ENCODE assay signal across 1 cellular context in the genomic region with DNA sequence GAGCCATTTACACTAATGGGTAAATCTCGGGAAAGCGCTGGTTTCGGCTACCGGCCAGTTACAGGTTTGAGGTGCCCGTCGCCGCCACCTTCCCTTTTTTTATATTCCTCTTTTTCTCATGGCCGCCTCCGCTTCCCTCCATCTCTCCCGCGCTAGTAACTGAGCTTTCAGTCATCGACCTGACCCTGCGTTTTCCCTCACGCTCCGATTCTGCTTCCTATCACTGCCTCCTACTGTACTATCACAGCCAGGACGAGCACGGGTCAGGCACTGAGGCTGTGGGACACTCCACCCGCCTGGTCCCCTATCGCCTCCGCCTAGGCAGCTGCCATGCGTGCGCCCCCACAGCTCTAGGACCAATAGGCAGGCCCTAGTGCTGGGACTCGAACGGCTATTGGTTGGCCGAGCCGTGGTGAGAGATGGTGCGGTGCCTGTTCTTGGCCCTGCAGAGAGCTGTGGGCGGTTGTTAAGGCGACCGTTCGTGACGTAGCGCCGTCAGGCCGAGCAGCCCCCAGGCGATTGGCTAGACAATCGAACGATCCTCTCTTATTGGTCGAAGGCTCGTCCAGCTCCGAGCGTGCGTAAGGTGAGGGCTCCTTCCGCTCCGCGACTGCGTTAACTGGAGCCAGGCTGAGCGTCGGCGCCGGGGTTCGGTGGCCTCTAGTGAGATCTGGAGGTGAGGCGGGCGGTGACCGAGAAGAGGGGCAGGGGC.
TF ChIP-seq lines count a peak whose summit lies in the region.

A gene (plus strand): TSS at position 596 of the 712 bp plus-strand sequence. CDS start 5,386 bp downstream, outside the sequence.

TF ChIP-seq in GM12878, 131 proteins besides CTCF, POLR2A, EP300 and RAD21 (continued from another document):
- TF ChIP-seq, protein P1, sequence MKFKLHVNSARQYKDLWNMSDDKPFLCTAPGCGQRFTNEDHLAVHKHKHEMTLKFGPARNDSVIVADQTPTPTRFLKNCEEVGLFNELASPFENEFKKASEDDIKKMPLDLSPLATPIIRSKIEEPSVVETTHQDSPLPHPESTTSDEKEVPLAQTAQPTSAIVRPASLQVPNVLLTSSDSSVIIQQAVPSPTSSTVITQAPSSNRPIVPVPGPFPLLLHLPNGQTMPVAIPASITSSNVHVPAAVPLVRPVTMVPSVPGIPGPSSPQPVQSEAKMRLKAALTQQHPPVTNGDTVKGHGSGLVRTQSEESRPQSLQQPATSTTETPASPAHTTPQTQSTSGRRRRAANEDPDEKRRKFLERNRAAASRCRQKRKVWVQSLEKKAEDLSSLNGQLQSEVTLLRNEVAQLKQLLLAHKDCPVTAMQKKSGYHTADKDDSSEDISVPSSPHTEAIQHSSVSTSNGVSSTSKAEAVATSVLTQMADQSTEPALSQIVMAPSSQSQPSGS (IDR thresholded peaks at IDR 0.05; ENCODE audit: low read length) = no peak
- TF ChIP-seq CREB1 (IDR thresholded peaks at IDR 0.05; ENCODE audit: low read depth) (peak; percentile 95), SP1 (IDR thresholded peaks at IDR 0.05; ENCODE audit: low read depth, low read length) (peak; percentile 93), CEBPB (IDR thresholded peaks at IDR 0.05; ENCODE audit: borderline replicate concordance in 1 of 2, low read depth in 2 of 2, low read length in 2 of 2) (no peak; a peak in 1 of 4 replicates), RELA (IDR thresholded peaks at IDR 0.05; ENCODE audit: borderline replicate concordance, partially characterized antibody) (peak; percentile 93), FOS (IDR thresholded peaks at IDR 0.05; ENCODE audit: borderline replicate concordance, extremely low read depth, insufficient read length) (peak; percentile 69), PML (IDR thresholded peaks at IDR 0.05; ENCODE audit: low read length) (peak; percentile 97), MYC (IDR thresholded peaks at IDR 0.05; ENCODE audit: insufficient read depth, insufficient read length, insufficient replicate concordance, low read length, severe bottlenecking) (no peak), NRF1 (conservative IDR thresholded peaks at IDR 0.05; ENCODE audit: low read depth, low read length) (peak; percentile 27; the same call in 1 of the 2 replicates), SMAD5 (IDR thresholded peaks at IDR 0.05; ENCODE audit: low read depth) (peak; percentile 88), NR2F1 (conservative IDR thresholded peaks at IDR 0.05) (0 out of 2 replicates have a peak, but pooled peaks have one; percentile 19), NR2C2 (IDR thresholded peaks at IDR 0.05; ENCODE audit: borderline replicate concordance, control insufficient read depth, insufficient read length, low read depth) (no peak), IKZF1 (conservative IDR thresholded peaks at IDR 0.05) (peak; percentile 67)
- TF ChIP-seq, protein P2, sequence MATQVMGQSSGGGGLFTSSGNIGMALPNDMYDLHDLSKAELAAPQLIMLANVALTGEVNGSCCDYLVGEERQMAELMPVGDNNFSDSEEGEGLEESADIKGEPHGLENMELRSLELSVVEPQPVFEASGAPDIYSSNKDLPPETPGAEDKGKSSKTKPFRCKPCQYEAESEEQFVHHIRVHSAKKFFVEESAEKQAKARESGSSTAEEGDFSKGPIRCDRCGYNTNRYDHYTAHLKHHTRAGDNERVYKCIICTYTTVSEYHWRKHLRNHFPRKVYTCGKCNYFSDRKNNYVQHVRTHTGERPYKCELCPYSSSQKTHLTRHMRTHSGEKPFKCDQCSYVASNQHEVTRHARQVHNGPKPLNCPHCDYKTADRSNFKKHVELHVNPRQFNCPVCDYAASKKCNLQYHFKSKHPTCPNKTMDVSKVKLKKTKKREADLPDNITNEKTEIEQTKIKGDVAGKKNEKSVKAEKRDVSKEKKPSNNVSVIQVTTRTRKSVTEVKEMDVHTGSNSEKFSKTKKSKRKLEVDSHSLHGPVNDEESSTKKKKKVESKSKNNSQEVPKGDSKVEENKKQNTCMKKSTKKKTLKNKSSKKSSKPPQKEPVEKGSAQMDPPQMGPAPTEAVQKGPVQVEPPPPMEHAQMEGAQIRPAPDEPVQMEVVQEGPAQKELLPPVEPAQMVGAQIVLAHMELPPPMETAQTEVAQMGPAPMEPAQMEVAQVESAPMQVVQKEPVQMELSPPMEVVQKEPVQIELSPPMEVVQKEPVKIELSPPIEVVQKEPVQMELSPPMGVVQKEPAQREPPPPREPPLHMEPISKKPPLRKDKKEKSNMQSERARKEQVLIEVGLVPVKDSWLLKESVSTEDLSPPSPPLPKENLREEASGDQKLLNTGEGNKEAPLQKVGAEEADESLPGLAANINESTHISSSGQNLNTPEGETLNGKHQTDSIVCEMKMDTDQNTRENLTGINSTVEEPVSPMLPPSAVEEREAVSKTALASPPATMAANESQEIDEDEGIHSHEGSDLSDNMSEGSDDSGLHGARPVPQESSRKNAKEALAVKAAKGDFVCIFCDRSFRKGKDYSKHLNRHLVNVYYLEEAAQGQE (IDR thresholded peaks at IDR 0.05; ENCODE audit: low read depth, low read length) = peak; percentile 5; the same call in 1 of the 2 replicates
- TF ChIP-seq, protein P3, sequence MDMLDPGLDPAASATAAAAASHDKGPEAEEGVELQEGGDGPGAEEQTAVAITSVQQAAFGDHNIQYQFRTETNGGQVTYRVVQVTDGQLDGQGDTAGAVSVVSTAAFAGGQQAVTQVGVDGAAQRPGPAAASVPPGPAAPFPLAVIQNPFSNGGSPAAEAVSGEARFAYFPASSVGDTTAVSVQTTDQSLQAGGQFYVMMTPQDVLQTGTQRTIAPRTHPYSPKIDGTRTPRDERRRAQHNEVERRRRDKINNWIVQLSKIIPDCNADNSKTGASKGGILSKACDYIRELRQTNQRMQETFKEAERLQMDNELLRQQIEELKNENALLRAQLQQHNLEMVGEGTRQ (IDR thresholded peaks at IDR 0.05; ENCODE audit: borderline replicate concordance, low read depth, low read length) = no peak; the same call in 1 of the 2 replicates
- TF ChIP-seq, protein P4, sequence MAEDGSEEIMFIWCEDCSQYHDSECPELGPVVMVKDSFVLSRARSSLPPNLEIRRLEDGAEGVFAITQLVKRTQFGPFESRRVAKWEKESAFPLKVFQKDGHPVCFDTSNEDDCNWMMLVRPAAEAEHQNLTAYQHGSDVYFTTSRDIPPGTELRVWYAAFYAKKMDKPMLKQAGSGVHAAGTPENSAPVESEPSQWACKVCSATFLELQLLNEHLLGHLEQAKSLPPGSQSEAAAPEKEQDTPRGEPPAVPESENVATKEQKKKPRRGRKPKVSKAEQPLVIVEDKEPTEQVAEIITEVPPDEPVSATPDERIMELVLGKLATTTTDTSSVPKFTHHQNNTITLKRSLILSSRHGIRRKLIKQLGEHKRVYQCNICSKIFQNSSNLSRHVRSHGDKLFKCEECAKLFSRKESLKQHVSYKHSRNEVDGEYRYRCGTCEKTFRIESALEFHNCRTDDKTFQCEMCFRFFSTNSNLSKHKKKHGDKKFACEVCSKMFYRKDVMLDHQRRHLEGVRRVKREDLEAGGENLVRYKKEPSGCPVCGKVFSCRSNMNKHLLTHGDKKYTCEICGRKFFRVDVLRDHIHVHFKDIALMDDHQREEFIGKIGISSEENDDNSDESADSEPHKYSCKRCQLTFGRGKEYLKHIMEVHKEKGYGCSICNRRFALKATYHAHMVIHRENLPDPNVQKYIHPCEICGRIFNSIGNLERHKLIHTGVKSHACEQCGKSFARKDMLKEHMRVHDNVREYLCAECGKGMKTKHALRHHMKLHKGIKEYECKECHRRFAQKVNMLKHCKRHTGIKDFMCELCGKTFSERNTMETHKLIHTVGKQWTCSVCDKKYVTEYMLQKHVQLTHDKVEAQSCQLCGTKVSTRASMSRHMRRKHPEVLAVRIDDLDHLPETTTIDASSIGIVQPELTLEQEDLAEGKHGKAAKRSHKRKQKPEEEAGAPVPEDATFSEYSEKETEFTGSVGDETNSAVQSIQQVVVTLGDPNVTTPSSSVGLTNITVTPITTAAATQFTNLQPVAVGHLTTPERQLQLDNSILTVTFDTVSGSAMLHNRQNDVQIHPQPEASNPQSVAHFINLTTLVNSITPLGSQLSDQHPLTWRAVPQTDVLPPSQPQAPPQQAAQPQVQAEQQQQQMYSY (CRISPR knock-in tag; IDR thresholded peaks at IDR 0.05) = no peak
